ENCODE assay signal across 8 cellular contexts in the genomic region with DNA sequence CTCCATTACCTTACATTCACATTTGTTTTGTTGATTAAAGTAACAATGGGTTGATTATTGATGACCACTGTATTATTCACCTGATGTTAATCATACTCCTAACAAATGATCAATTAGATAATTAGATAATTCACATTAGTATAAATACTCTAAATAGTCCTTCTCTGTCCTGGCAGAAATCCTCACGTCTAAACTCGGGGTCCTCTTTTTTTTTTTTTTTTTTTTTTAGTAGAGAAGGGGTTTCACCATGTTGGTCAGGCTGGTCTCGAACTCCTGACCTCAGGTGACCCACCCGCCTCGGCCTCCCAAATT. TPM values are rescaled to one million over a fixed set of nuclear protein-coding genes. Genes with fewer than 3 reads are reported as not detected.
DNase-seq lines count a peak whose midpoint lies in the region; ATAC-seq, FAIRE-seq and TF ChIP-seq lines count a peak whose summit lies in the region.
"Not testable (repeated sequence)": the region's sequence is repeated elsewhere in the genome, so short reads cannot be mapped to it uniquely, and the experiment has no call there.

No MANE protein-coding gene starts in this region.

- POLR2A ChIA-PET in AG04449 (lab: Yijun Ruan, JAX): interaction anchor here (0.5 to 1.7 kb wide), 6 partner anchors 8 to 105 kb away, joined by 3 to 9 read pairs (median 4); no protein-coding TSS in a partner anchor
- POLR2A ChIA-PET in endothelial cell of umbilical vein (lab: Charles Lee): interaction anchor here (0.9 kb wide), 1 partner anchor 10 kb away, joined by 3 read pairs; no protein-coding TSS in a partner anchor

- not testable (repeated sequence) for TF ChIP-seq CTCF in AG04449 (IDR thresholded peaks at IDR 0.05; ENCODE audit: insufficient read depth, low read length, missing control alignments); NB4 (IDR thresholded peaks at IDR 0.05; ENCODE audit: low read depth, low read length); endothelial cell of umbilical vein (IDR thresholded peaks at IDR 0.05; ENCODE audit: extremely low read depth in 1 of 2, insufficient read depth in 1 of 2, low read depth in 1 of 2, low read length in 2 of 2)

- ATAC-seq in GM19025 (IDR thresholded peaks at IDR 0.05; ENCODE audit: low read depth, unreplicated experiment): peak; percentile 2
- not testable (repeated sequence) for ATAC-seq in activated naive CD8-positive, alpha-beta T cell treated with anti-CD3 and anti-CD28 coated beads, Interleukin-2, amount 50 U/mL, for 24 hours

- H3K36me3 Mint-ChIP-seq in activated naive CD8-positive, alpha-beta T cell treated with anti-CD3 and anti-CD28 coated beads, Interleukin-2, amount 50 U/mL, for 24 hours (ENCODE audit: low read depth): not testable (repeated sequence)

- not testable (repeated sequence) for H3K4me3 Mint-ChIP-seq in activated naive CD8-positive, alpha-beta T cell treated with anti-CD3 and anti-CD28 coated beads, Interleukin-2, amount 50 U/mL, for 24 hours

- not testable (repeated sequence) for H3K4me2 ChIP-seq in endothelial cell of umbilical vein (ENCODE audit: insufficient read depth, low read length)

- not testable (repeated sequence) for H3K27me3 Mint-ChIP-seq in activated naive CD8-positive, alpha-beta T cell treated with anti-CD3 and anti-CD28 coated beads, Interleukin-2, amount 50 U/mL, for 24 hours

- not testable (repeated sequence) for H3K9me1 ChIP-seq in endothelial cell of umbilical vein (replicated peaks; ENCODE audit: control insufficient read depth, extremely low read depth, insufficient read depth, low read length)

- H3K27ac Mint-ChIP-seq in activated naive CD8-positive, alpha-beta T cell treated with anti-CD3 and anti-CD28 coated beads, Interleukin-2, amount 50 U/mL, for 24 hours: peak overlapping the region; percentile 73

- H3K4me1 Mint-ChIP-seq in activated naive CD8-positive, alpha-beta T cell treated with anti-CD3 and anti-CD28 coated beads, Interleukin-2, amount 50 U/mL, for 24 hours: not testable (repeated sequence)

- not testable (repeated sequence) for BruUV-seq in endothelial cell of umbilical vein (replicated peaks; lab: Mats Ljungman, UMichigan)

- peak overlapping the region; percentile 80 for H3K9ac ChIP-seq in endothelial cell of umbilical vein (replicated peaks; ENCODE audit: extremely low read depth, insufficient read depth, low read length)
- H3K9ac ChIP-seq in iPS-15b (ENCODE audit: low read depth, low read length): not testable (repeated sequence)
- H3K9ac ChIP-seq in subcutaneous abdominal adipose tissue (ENCODE audit: low read length in 5 of 5): peak overlapping the region in 1 of 5 donors; percentile 86

- TF ChIP-seq POLR2A in NB4 (IDR thresholded peaks at IDR 0.05; ENCODE audit: extremely low read depth, insufficient read length); endothelial cell of umbilical vein (IDR thresholded peaks at IDR 0.05; ENCODE audit: low read depth, low read length): not testable (repeated sequence)

- CTCF ChIA-PET in AG04449 (lab: Yijun Ruan, JAX): interaction anchor here (0.7 to 3.0 kb wide), 4 partner anchors 11 to 101 kb away, joined by 3 to 9 read pairs (median 4); partner anchors contain the start of genes BACE1 and PCSK7
- CTCF ChIA-PET in endothelial cell of umbilical vein (lab: Charles Lee): interaction anchor here (0.8 to 1.5 kb wide), 6 partner anchors 10 to 100 kb away, joined by 3 to 6 read pairs (median 4); partner anchors contain the start of gene BACE1

- H3K27me3 ChIP-seq in endothelial cell of umbilical vein (ENCODE audit: control insufficient read depth in 2 of 2, insufficient read depth in 2 of 2, low read length in 2 of 2); iPS-15b (ENCODE audit: control insufficient read depth, insufficient read depth, low read length); neuron (ENCODE audit: insufficient read depth, low read length); subcutaneous abdominal adipose tissue (ENCODE audit: control insufficient read depth in 5 of 5, insufficient read depth in 4 of 5, low read length in 5 of 5): not testable (repeated sequence)

- dilution Hi-C loops in endothelial cell of umbilical vein (cut with MboI; ENCODE audit: extremely low pct_ligation_motif_present, low sequenced_read_pairs): not testable (repeated sequence)

- H3K4me1 ChIP-seq in endothelial cell of umbilical vein (ENCODE audit: control insufficient read depth, extremely low read depth, insufficient read depth, low read length); iPS-15b (ENCODE audit: control insufficient read depth, insufficient read depth, low read length); neuron (ENCODE audit: insufficient read depth, low read length): not testable (repeated sequence)
- H3K4me1 ChIP-seq in subcutaneous abdominal adipose tissue (ENCODE audit: control insufficient read depth in 5 of 5, insufficient read depth in 5 of 5, low read length in 5 of 5): peaks cover 4 to 13% (median 12%) of the 10 kb centered on the region in 5 donors

- intact Hi-C loops in endothelial cell of umbilical vein (cut with micrococcal nuclease): loop anchor here (5.0 kb wide), 1 partner anchor 540 kb away; the partner anchor contains the start of gene ZPR1

- H3K9me3 Mint-ChIP-seq in activated naive CD8-positive, alpha-beta T cell treated with anti-CD3 and anti-CD28 coated beads, Interleukin-2, amount 50 U/mL, for 24 hours: not testable (repeated sequence)

- H3K9me3 ChIP-seq in endothelial cell of umbilical vein (replicated peaks; ENCODE audit: control insufficient read depth, insufficient read depth, low read length); iPS-15b (ENCODE audit: control insufficient read depth, insufficient read depth, low read length); neuron (ENCODE audit: low read length); subcutaneous abdominal adipose tissue (ENCODE audit: control insufficient read depth in 5 of 5, low read length in 5 of 5): not testable (repeated sequence)

- not testable (repeated sequence) for DNase-seq in AG04449 (ENCODE audit: low read depth, low spot score); NB4 (ENCODE audit: low read depth); activated naive CD8-positive, alpha-beta T cell treated with anti-CD3 and anti-CD28 coated beads, Interleukin-2, amount 50 U/mL, for 24 hours; endothelial cell of umbilical vein (ENCODE audit: low read depth, low spot score)

- H3K79me2 ChIP-seq in endothelial cell of umbilical vein (ENCODE audit: control insufficient read depth, insufficient read depth, low read length): not testable (repeated sequence)

- H4K20me1 ChIP-seq in endothelial cell of umbilical vein (replicated peaks; ENCODE audit: control insufficient read depth, extremely low read depth, insufficient read depth, low read length): not testable (repeated sequence)

- H3K36me3 ChIP-seq in endothelial cell of umbilical vein (ENCODE audit: control insufficient read depth in 2 of 2, extremely low read depth in 1 of 2, insufficient read depth in 2 of 2, low read length in 2 of 2); iPS-15b (ENCODE audit: control insufficient read depth, insufficient read depth, low read length); neuron (ENCODE audit: insufficient read depth, low read length); subcutaneous abdominal adipose tissue (ENCODE audit: control insufficient read depth in 5 of 5, insufficient read depth in 5 of 5, low read length in 5 of 5): not testable (repeated sequence)

- not testable (repeated sequence) for H3K27ac ChIP-seq in endothelial cell of umbilical vein (ENCODE audit: insufficient read depth, low read depth, low read length); subcutaneous abdominal adipose tissue (ENCODE audit: low read depth, low read length)

- peak overlapping the region; percentile 85 for H3K4me3 ChIP-seq in AG04449 (ENCODE audit: low read depth, low read length)
- peak overlapping the region; percentile 26 for H3K4me3 ChIP-seq in NB4 (ENCODE audit: low read depth, low read length)
- H3K4me3 ChIP-seq in endothelial cell of umbilical vein (replicated peaks in 1 of 3; ENCODE audit: insufficient read depth in 1 of 3, low read depth in 1 of 3, low read length in 3 of 3): peak overlapping the region in 2 of 3 experiments; percentile 62 to 79
- H3K4me3 ChIP-seq in iPS-15b (ENCODE audit: low read depth, low read length): peak overlapping the region; percentile 66
- H3K4me3 ChIP-seq in neuron (ENCODE audit: low read length): peak overlapping the region; percentile 71
- H3K4me3 ChIP-seq in subcutaneous abdominal adipose tissue (ENCODE audit: low read depth in 1 of 5, low read length in 5 of 5): peak overlapping the region; percentile 50 to 89 (median 88)

- peak overlapping the region; percentile 50 for H2AFZ ChIP-seq in endothelial cell of umbilical vein (ENCODE audit: low read depth, low read length)
- not testable (repeated sequence) for H2AFZ ChIP-seq in neuron (ENCODE audit: low read depth, low read length)

- FAIRE-seq in endothelial cell of umbilical vein (lab: Jason Lieb, UNC): not testable (repeated sequence)

RNA-seq across cellular contexts. Expression of gene CEP164, which starts 0.4 kb away (rescaled TPM):
- 39.5 and 48.4 TPM in 2 replicates for total RNA-seq in endothelial cell of umbilical vein
- polyA plus RNA-seq in endothelial cell of umbilical vein: 21.3 and 22.7 TPM in 2 replicates
- 18.7 and 19.0 TPM in 2 replicates for polyA plus RNA-seq in endothelial cell of umbilical vein (2011; cell fraction: cytosol; rRNA removed)
- 109 and 123 TPM in 2 replicates for polyA plus RNA-seq in endothelial cell of umbilical vein (2011; cell fraction: nucleus; rRNA removed)
- 30.9 and 34.4 TPM in 2 replicates for polyA plus RNA-seq in endothelial cell of umbilical vein (2012)
- 43.5 and 49.1 TPM in 2 replicates for polyA minus RNA-seq in endothelial cell of umbilical vein
- polyA minus RNA-seq in endothelial cell of umbilical vein (2011; cell fraction: cytosol; rRNA and poly(A)+ RNA removed): 6.8 TPM
- 32.4 and 39.9 TPM in 2 replicates for polyA minus RNA-seq in endothelial cell of umbilical vein (2011; cell fraction: nucleus; rRNA and poly(A)+ RNA removed)

RNA-seq across cellular contexts. Expression of gene BACE1, which starts 11.2 kb away (rescaled TPM):
- total RNA-seq in endothelial cell of umbilical vein: 28.8 and 29.3 TPM in 2 replicates
- polyA plus RNA-seq in endothelial cell of umbilical vein: 28.4 and 29.6 TPM in 2 replicates
- 25.5 and 28.1 TPM in 2 replicates for polyA plus RNA-seq in endothelial cell of umbilical vein (2011; cell fraction: cytosol; rRNA removed)
- polyA plus RNA-seq in endothelial cell of umbilical vein (2011; cell fraction: nucleus; rRNA removed): 37.5 and 46.1 TPM in 2 replicates
- polyA plus RNA-seq in endothelial cell of umbilical vein (2012): 37.2 and 41.4 TPM in 2 replicates
- polyA minus RNA-seq in endothelial cell of umbilical vein: 65.3 and 79.4 TPM in 2 replicates
- 8.1 TPM for polyA minus RNA-seq in endothelial cell of umbilical vein (2011; cell fraction: cytosol; rRNA and poly(A)+ RNA removed)
- polyA minus RNA-seq in endothelial cell of umbilical vein (2011; cell fraction: nucleus; rRNA and poly(A)+ RNA removed): 12.7 and 21.8 TPM in 2 replicates

RNA-seq across cellular contexts. Expression of gene BACE1-AS, which starts 36.1 kb away (rescaled TPM):
- 6.1 and 7.6 TPM in 2 replicates for total RNA-seq in endothelial cell of umbilical vein
- 8.1 and 9.3 TPM in 2 replicates for polyA plus RNA-seq in endothelial cell of umbilical vein
- 4.5 and 5.3 TPM in 2 replicates for polyA plus RNA-seq in endothelial cell of umbilical vein (2011; cell fraction: cytosol; rRNA removed)
- polyA plus RNA-seq in endothelial cell of umbilical vein (2011; cell fraction: nucleus; rRNA removed): 13.0 and 13.3 TPM in 2 replicates
- polyA plus RNA-seq in endothelial cell of umbilical vein (2012): 4.1 and 5.1 TPM in 2 replicates
- polyA minus RNA-seq in endothelial cell of umbilical vein: 12.8 and 15.6 TPM in 2 replicates
- 3.2 TPM for polyA minus RNA-seq in endothelial cell of umbilical vein (2011; cell fraction: cytosol; rRNA and poly(A)+ RNA removed)
- polyA minus RNA-seq in endothelial cell of umbilical vein (2011; cell fraction: nucleus; rRNA and poly(A)+ RNA removed): 7.8 and 10.6 TPM in 2 replicates

Comparison
In these comparisons a context has a peak if more than half of its experiments do, and no peak if none do; other contexts are left out.
1. H3K4me3 ChIP-seq: peak in every context shown above with its lines; median percentile 88 in subcutaneous abdominal adipose tissue; 85 in AG04449; 71 in neuron; 70 in endothelial cell of umbilical vein; 66 in iPS-15b; 26 in NB4.